Comparison of ENCODE assay signal across 18 cellular contexts in genomic region chr5:115452083-115452482, GRCh38.
"Had no signal": no experiment of that assay in that cellular context is flagged by ENCODE, and none has a peak within 500 bp of the region (broad histone marks: within the 10 kb centered on the region; RNA-seq: fewer than 3 reads in every experiment).

No MANE protein-coding gene starts in this region.

- H3K4me3 ChIP-seq: esophagus muscularis mucosa, right atrium auricular region, skin epidermis had no signal

- H3K27me3 ChIP-seq: esophagus muscularis mucosa, right atrium auricular region had no signal

- ATAC-seq: activated CD8-positive, alpha-beta T cell treated with anti-CD3 and anti-CD28 coated beads for 36 hours; activated T-cell treated with anti-CD3 and anti-CD28 coated beads, Interleukin-2, amount 50 U/mL, for 4 hours; left ventricle myocardium superior; WTC11 had no signal

- DNase-seq: activated CD4-positive, alpha-beta T cell treated with anti-CD3 and anti-CD28 coated beads for 4 hours; activated CD8-positive, alpha-beta T cell treated with anti-CD3 and anti-CD28 coated beads for 36 hours; activated effector memory CD4-positive, alpha-beta T cell treated with Interleukin-2 at 50 U/mL for 16 hours; activated naive CD4-positive, alpha-beta T cell treated with anti-CD3 and anti-CD28 coated beads, Interleukin-2, amount 50 U/mL, for 16 hours; activated T-cell treated with anti-CD3 and anti-CD28 coated beads, Interleukin-2, amount 50 U/mL, for 4 hours; amniotic stem cell; caudate nucleus; effector CD4-positive, alpha-beta T cell; hippocampal formation; left ventricle myocardium superior; mesendoderm; posterior cingulate gyrus; stimulated activated CD4-positive, alpha-beta T cell treated with anti-CD3 and anti-CD28 coated beads, Interleukin-4, amount 100 ng/mL, for 4 hours; SW 1271 had no signal

- H3K36me3 ChIP-seq: esophagus muscularis mucosa, right atrium auricular region had no signal

- H3K27ac ChIP-seq: esophagus muscularis mucosa, right atrium auricular region had no signal

- H3K9me3 ChIP-seq: esophagus muscularis mucosa, right atrium auricular region had no signal
